ENCODE assay signal across 9 cellular contexts in the genomic region with DNA sequence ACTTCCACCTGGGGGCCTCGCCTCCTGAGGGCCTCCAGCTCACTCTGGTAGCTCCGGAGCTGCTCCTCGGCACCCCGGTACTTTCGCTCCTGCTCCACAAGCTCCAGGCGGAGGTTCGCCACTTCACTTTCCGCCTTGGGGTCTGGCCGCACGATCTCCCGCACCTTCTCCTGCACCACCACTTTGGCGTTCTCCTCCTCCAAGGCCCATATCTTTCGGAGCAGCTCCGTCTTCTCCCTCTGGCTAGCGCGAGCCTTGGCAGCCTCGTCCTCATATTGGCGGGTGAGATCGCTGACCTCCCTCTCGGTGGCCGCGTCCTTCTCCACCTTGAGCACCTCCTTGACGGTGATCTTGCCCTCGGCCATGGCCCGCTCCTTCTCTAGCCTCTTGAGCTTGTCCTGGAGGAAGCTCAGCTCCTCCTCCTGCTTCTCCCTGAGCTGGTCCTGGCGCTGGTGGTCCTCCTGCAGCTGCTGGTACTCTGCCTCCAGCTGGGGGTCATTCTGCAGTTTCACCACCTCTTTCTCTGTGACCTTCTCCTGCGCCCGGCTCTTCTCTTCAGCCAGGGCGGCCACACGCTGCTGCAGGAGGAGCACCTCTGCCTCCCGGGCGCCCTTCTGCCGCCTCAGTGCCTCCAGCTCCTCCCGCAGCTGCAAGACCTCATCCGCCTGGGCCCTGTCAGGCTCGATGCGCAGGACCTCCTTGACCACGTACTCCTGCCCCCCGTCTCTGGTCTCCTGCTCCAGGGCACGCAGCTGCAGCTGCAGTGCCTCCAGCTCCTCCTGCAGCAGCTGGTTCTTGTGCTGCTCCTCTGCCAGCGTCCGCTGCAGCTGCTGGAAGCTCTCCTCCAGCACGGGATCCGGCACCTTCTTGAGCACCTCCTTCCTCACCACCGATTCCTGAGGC. TPM values are rescaled to one million over a fixed set of nuclear protein-coding genes. Genes with fewer than 3 reads are reported as not detected.
"Had no signal": no experiment of that assay in that cellular context is flagged by ENCODE, and none has a peak within 500 bp of the region (broad histone marks: within the 10 kb centered on the region; RNA-seq: fewer than 3 reads in every experiment).

No MANE protein-coding gene starts in this region.

- H3K4me3 Mint-ChIP-seq: naive B cell; stimulated activated naive CD8-positive, alpha-beta T cell treated with anti-CD3 and anti-CD28 coated beads, Interleukin-15, Interleukin-2, amounts not matched to agents 100 ng/mL and 50 ng/mL, for 24 hours had no signal

- H3K9me3 Mint-ChIP-seq: stimulated activated naive CD8-positive, alpha-beta T cell treated with anti-CD3 and anti-CD28 coated beads, Interleukin-15, Interleukin-2, amounts not matched to agents 100 ng/mL and 50 ng/mL, for 24 hours had no signal

- H3K27ac Mint-ChIP-seq: stimulated activated naive CD8-positive, alpha-beta T cell treated with anti-CD3 and anti-CD28 coated beads, Interleukin-15, Interleukin-2, amounts not matched to agents 100 ng/mL and 50 ng/mL, for 24 hours had no signal

- ATAC-seq: sciatic nerve had no signal

- DNase-seq: activated CD4-positive, alpha-beta T cell treated with anti-CD3 and anti-CD28 coated beads, Interleukin-2, amount 50 U/mL, for 1 hour; activated naive CD4-positive, alpha-beta T cell treated with anti-CD3 and anti-CD28 coated beads, Interleukin-2, amount 50 U/mL, for 16 hours; dorsolateral prefrontal cortex; islet precursor cell; naive B cell had no signal

- H3K27me3 Mint-ChIP-seq: naive B cell; stimulated activated naive CD8-positive, alpha-beta T cell treated with anti-CD3 and anti-CD28 coated beads, Interleukin-15, Interleukin-2, amounts not matched to agents 100 ng/mL and 50 ng/mL, for 24 hours had no signal

RNA-seq across cellular contexts. Expression of a gene that starts 51.7 kb away (rescaled TPM):
- total RNA-seq: activated CD8-positive, alpha-beta memory T cell treated with anti-CD3 and anti-CD28 coated beads for 36 hours; mononuclear cell had no signal
